ENCODE assay signal across 14 cellular contexts in genomic region chr1:194024659-194025058, GRCh38.
DNase-seq lines count a peak whose midpoint lies in the region; ATAC-seq and TF ChIP-seq lines count a peak whose summit lies in the region.
"Had no signal": no experiment of that assay in that cellular context is flagged by ENCODE, and none has a peak within 500 bp of the region (broad histone marks: within the 10 kb centered on the region; RNA-seq: fewer than 3 reads in every experiment).

No MANE protein-coding gene starts in this region.

- H3K4me3 ChIP-seq in BE2C (ENCODE audit: low read depth, low read length), result no peak overlapping the region

- H3K36me3 Mint-ChIP-seq in brain, result no peaks in the 10 kb centered on the region

- DNase-seq in DMS153 treated with DMSO at 0.1 percent for 48 hours (lab: John Stamatoyannopoulos, UW; ENCODE audit: unreplicated experiment), result peak; percentile 23
- DNase-seq in DMS153 (lab: John Stamatoyannopoulos, UW), result no peak
- peak; percentile 94 for DNase-seq in NCI-H2107 treated with DMSO at 0.1 percent for 48 hours (lab: John Stamatoyannopoulos, UW; ENCODE audit: unreplicated experiment)
- DNase-seq in kidney tubule cell (ENCODE audit: low spot score), result peak; percentile 64
- DNase-seq in mucosa of gallbladder (ENCODE audit: low spot score), result no peak
- DNase-seq in BE2C, result no peak
- DNase-seq: 8988T; activated CD4-positive, CD25-positive, alpha-beta regulatory T cell; activated effector memory CD4-positive, alpha-beta T cell treated with Interleukin-2 at 50 U/mL for 16 hours; nephron progenitor cell; substantia nigra had no signal

- no peaks in the 10 kb centered on the region for H3K27me3 Mint-ChIP-seq in brain

- no peak overlapping the region for H3K4me3 Mint-ChIP-seq in brain
- H3K4me3 Mint-ChIP-seq: nephron progenitor cell had no signal

- H3K9me3 ChIP-seq in BE2C, result no peaks in the 10 kb centered on the region

- peaks cover 0 to 2% (median 0%) of the 10 kb centered on the region in 5 experiments for H3K9me3 Mint-ChIP-seq in brain

- no peak for TF ChIP-seq CTCF in brain (conservative IDR thresholded peaks at IDR 0.05)
- no peak for TF ChIP-seq CTCF in BE2C (IDR thresholded peaks at IDR 0.05; ENCODE audit: low read depth, low read length)

- ATAC-seq in GM19463 (IDR thresholded peaks at IDR 0.05; ENCODE audit: unreplicated experiment), result no peak
- ATAC-seq: HCT116 had no signal

- peak overlapping the region in 3 of 5 experiments; percentile 26 to 56 (median 42) for H3K27ac Mint-ChIP-seq in brain
- H3K27ac Mint-ChIP-seq: nephron progenitor cell had no signal

- H3K4me1 Mint-ChIP-seq in brain, result peaks cover 13% of the 10 kb centered on the region
- H3K4me1 Mint-ChIP-seq: nephron progenitor cell had no signal

- H3K36me3 ChIP-seq in BE2C, result no peaks in the 10 kb centered on the region

- no peaks in the 10 kb centered on the region for H3K27me3 ChIP-seq in BE2C

- H3K4me1 ChIP-seq in BE2C, result no peaks in the 10 kb centered on the region

Comparison
In these comparisons a context has a peak if more than half of its experiments do, and no peak if none do; other contexts are left out.
1. DNase-seq: peak in DMS153 treated with DMSO at 0.1 percent for 48 hours (single experiment), NCI-H2107 treated with DMSO at 0.1 percent for 48 hours (single experiment) and kidney tubule cell (single experiment); none in DMS153 (single experiment), mucosa of gallbladder (single experiment) and BE2C (single experiment).